In the genomic region with DNA sequence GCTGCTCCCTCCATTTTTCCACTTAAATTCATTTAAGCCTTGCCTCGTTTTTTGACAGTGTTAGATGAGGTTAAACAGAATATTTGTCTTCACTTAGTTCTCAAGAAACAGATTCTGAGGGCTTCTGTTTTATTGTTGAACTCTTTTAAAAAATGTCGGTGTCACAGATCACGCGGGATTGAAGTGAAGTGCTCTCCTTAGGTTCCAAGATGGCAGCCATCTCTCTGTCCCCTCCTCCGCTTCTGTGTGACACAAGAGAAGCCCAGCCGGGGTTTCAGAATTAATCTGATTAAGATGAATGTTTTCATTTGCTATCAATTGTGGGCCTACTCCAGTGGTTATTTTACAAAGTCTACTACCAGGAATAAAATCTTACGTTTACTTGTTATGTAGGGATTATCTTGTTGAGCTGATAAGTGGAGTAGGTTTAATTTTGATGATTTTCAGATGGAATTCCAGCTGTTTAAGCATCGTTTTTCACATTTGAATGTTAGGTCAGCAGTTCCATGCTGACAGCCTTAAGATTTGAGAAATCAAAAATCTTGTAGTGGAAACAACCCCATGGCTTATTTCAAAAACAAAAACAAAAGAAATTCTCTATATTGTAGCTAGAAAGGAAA, we compare ENCODE assay signal across 1 cellular context.
TF ChIP-seq lines count a peak whose summit lies in the region.

No MANE protein-coding gene starts in this region.

TF ChIP-seq in K562, 482 proteins besides CTCF, POLR2A, EP300 and RAD21 (continued from another document and continues in another):
- TF ChIP-seq CBFA2T3 (IDR thresholded peaks at IDR 0.05), result no peak
- TF ChIP-seq HDAC1 (IDR thresholded peaks at IDR 0.05), result no peak
- no peak for TF ChIP-seq NR1H2 (CRISPR knock-in tag; IDR thresholded peaks at IDR 0.05)
- no peak; a peak in 1 of 4 replicates for TF ChIP-seq ARNT (IDR thresholded peaks at IDR 0.05)
- TF ChIP-seq, protein P1, sequence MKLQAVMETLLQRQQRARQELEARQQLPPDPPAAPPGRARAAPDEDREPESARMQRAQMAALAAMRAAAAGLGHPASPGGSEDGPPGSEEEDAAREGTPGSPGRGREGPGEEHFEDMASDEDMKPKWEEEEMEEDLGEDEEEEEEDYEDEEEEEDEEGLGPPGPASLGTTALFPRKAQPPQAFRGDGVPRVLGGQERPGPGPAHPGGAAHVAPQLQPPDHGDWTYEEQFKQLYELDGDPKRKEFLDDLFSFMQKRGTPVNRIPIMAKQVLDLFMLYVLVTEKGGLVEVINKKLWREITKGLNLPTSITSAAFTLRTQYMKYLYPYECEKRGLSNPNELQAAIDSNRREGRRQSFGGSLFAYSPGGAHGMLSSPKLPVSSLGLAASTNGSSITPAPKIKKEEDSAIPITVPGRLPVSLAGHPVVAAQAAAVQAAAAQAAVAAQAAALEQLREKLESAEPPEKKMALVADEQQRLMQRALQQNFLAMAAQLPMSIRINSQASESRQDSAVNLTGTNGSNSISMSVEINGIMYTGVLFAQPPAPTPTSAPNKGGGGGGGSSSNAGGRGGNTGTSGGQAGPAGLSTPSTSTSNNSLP (IDR thresholded peaks at IDR 0.05; ENCODE audit: borderline replicate concordance, low read depth, low read length), result peak; percentile 80; the same call in 1 of the 2 replicates
- TF ChIP-seq CBX8 (IDR thresholded peaks at IDR 0.05; ENCODE audit: borderline replicate concordance, extremely low read depth, low read depth, low read length, poor library complexity, severe bottlenecking), result no peak
- TF ChIP-seq, protein P2, sequence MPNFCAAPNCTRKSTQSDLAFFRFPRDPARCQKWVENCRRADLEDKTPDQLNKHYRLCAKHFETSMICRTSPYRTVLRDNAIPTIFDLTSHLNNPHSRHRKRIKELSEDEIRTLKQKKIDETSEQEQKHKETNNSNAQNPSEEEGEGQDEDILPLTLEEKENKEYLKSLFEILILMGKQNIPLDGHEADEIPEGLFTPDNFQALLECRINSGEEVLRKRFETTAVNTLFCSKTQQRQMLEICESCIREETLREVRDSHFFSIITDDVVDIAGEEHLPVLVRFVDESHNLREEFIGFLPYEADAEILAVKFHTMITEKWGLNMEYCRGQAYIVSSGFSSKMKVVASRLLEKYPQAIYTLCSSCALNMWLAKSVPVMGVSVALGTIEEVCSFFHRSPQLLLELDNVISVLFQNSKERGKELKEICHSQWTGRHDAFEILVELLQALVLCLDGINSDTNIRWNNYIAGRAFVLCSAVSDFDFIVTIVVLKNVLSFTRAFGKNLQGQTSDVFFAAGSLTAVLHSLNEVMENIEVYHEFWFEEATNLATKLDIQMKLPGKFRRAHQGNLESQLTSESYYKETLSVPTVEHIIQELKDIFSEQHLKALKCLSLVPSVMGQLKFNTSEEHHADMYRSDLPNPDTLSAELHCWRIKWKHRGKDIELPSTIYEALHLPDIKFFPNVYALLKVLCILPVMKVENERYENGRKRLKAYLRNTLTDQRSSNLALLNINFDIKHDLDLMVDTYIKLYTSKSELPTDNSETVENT (CRISPR knock-in tag; IDR thresholded peaks at IDR 0.05), result no peak
- no peak for TF ChIP-seq JUNB (CRISPR knock-in tag; conservative IDR thresholded peaks at IDR 0.05)
- 0 out of 2 replicates have a peak, but pooled peaks have one; percentile 11 for TF ChIP-seq ILK (tag; IDR thresholded peaks at IDR 0.05; ENCODE audit: borderline replicate concordance, low read depth)
- TF ChIP-seq, protein P3, sequence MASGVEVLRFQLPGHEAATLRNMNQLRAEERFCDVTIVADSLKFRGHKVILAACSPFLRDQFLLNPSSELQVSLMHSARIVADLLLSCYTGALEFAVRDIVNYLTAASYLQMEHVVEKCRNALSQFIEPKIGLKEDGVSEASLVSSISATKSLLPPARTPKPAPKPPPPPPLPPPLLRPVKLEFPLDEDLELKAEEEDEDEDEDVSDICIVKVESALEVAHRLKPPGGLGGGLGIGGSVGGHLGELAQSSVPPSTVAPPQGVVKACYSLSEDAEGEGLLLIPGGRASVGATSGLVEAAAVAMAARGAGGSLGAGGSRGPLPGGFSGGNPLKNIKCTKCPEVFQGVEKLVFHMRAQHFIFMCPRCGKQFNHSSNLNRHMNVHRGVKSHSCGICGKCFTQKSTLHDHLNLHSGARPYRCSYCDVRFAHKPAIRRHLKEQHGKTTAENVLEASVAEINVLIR (CRISPR knock-in tag; IDR thresholded peaks at IDR 0.05), result no peak
- TF ChIP-seq NCOA6 (IDR thresholded peaks at IDR 0.05), result no peak
- TF ChIP-seq TSC22D4 (tag; IDR thresholded peaks at IDR 0.05), result no peak
- no peak for TF ChIP-seq TGIF2 (CRISPR knock-in tag; IDR thresholded peaks at IDR 0.05)
- no peak for TF ChIP-seq GTF2E2 (tag; IDR thresholded peaks at IDR 0.05)
- no peak for TF ChIP-seq TAF9B (IDR thresholded peaks at IDR 0.05; ENCODE audit: partially characterized antibody)
- TF ChIP-seq, protein P4, sequence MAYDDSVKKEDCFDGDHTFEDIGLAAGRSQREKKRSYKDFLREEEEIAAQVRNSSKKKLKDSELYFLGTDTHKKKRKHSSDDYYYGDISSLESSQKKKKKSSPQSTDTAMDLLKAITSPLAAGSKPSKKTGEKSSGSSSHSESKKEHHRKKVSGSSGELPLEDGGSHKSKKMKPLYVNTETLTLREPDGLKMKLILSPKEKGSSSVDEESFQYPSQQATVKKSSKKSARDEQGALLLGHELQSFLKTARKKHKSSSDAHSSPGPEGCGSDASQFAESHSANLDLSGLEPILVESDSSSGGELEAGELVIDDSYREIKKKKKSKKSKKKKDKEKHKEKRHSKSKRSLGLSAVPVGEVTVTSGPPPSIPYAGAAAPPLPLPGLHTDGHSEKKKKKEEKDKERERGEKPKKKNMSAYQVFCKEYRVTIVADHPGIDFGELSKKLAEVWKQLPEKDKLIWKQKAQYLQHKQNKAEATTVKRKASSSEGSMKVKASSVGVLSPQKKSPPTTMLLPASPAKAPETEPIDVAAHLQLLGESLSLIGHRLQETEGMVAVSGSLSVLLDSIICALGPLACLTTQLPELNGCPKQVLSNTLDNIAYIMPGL (CRISPR knock-in tag; IDR thresholded peaks at IDR 0.05), result no peak
- no peak for TF ChIP-seq TAL1 (IDR thresholded peaks at IDR 0.05)
- TF ChIP-seq, protein P5, sequence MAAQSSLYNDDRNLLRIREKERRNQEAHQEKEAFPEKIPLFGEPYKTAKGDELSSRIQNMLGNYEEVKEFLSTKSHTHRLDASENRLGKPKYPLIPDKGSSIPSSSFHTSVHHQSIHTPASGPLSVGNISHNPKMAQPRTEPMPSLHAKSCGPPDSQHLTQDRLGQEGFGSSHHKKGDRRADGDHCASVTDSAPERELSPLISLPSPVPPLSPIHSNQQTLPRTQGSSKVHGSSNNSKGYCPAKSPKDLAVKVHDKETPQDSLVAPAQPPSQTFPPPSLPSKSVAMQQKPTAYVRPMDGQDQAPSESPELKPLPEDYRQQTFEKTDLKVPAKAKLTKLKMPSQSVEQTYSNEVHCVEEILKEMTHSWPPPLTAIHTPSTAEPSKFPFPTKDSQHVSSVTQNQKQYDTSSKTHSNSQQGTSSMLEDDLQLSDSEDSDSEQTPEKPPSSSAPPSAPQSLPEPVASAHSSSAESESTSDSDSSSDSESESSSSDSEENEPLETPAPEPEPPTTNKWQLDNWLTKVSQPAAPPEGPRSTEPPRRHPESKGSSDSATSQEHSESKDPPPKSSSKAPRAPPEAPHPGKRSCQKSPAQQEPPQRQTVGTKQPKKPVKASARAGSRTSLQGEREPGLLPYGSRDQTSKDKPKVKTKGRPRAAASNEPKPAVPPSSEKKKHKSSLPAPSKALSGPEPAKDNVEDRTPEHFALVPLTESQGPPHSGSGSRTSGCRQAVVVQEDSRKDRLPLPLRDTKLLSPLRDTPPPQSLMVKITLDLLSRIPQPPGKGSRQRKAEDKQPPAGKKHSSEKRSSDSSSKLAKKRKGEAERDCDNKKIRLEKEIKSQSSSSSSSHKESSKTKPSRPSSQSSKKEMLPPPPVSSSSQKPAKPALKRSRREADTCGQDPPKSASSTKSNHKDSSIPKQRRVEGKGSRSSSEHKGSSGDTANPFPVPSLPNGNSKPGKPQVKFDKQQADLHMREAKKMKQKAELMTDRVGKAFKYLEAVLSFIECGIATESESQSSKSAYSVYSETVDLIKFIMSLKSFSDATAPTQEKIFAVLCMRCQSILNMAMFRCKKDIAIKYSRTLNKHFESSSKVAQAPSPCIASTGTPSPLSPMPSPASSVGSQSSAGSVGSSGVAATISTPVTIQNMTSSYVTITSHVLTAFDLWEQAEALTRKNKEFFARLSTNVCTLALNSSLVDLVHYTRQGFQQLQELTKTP (IDR thresholded peaks at IDR 0.05; ENCODE audit: low read depth in 1 of 2, partially characterized antibody in 2 of 2), result peak; percentile 35 to 39
- TF ChIP-seq, protein P6, sequence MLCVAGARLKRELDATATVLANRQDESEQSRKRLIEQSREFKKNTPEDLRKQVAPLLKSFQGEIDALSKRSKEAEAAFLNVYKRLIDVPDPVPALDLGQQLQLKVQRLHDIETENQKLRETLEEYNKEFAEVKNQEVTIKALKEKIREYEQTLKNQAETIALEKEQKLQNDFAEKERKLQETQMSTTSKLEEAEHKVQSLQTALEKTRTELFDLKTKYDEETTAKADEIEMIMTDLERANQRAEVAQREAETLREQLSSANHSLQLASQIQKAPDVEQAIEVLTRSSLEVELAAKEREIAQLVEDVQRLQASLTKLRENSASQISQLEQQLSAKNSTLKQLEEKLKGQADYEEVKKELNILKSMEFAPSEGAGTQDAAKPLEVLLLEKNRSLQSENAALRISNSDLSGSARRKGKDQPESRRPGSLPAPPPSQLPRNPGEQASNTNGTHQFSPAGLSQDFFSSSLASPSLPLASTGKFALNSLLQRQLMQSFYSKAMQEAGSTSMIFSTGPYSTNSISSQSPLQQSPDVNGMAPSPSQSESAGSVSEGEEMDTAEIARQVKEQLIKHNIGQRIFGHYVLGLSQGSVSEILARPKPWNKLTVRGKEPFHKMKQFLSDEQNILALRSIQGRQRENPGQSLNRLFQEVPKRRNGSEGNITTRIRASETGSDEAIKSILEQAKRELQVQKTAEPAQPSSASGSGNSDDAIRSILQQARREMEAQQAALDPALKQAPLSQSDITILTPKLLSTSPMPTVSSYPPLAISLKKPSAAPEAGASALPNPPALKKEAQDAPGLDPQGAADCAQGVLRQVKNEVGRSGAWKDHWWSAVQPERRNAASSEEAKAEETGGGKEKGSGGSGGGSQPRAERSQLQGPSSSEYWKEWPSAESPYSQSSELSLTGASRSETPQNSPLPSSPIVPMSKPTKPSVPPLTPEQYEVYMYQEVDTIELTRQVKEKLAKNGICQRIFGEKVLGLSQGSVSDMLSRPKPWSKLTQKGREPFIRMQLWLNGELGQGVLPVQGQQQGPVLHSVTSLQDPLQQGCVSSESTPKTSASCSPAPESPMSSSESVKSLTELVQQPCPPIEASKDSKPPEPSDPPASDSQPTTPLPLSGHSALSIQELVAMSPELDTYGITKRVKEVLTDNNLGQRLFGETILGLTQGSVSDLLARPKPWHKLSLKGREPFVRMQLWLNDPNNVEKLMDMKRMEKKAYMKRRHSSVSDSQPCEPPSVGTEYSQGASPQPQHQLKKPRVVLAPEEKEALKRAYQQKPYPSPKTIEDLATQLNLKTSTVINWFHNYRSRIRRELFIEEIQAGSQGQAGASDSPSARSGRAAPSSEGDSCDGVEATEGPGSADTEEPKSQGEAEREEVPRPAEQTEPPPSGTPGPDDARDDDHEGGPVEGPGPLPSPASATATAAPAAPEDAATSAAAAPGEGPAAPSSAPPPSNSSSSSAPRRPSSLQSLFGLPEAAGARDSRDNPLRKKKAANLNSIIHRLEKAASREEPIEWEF (CRISPR knock-in tag; IDR thresholded peaks at IDR 0.05), result peak; percentile 55; the same call in 1 of the 2 replicates
- TF ChIP-seq ZNF217 (CRISPR knock-in tag; IDR thresholded peaks at IDR 0.05), result no peak
- peak; percentile 48; the same call in 1 of the 2 replicates for TF ChIP-seq ZNF766 (CRISPR knock-in tag; conservative IDR thresholded peaks at IDR 0.05)
- TF ChIP-seq, protein P7, sequence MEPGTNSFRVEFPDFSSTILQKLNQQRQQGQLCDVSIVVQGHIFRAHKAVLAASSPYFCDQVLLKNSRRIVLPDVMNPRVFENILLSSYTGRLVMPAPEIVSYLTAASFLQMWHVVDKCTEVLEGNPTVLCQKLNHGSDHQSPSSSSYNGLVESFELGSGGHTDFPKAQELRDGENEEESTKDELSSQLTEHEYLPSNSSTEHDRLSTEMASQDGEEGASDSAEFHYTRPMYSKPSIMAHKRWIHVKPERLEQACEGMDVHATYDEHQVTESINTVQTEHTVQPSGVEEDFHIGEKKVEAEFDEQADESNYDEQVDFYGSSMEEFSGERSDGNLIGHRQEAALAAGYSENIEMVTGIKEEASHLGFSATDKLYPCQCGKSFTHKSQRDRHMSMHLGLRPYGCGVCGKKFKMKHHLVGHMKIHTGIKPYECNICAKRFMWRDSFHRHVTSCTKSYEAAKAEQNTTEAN (CRISPR knock-in tag; IDR thresholded peaks at IDR 0.05), result no peak
- TF ChIP-seq SP2 (IDR thresholded peaks at IDR 0.05; ENCODE audit: extremely low read depth, low read depth, low read length, poor library complexity, severe bottlenecking), result no peak
- TF ChIP-seq TBP (optimal IDR thresholded peaks at IDR 0.05; ENCODE audit: low read depth, low read length), result peak; percentile 54
- TF ChIP-seq ZNF583 (CRISPR knock-in tag; IDR thresholded peaks at IDR 0.05), result no peak
- no peak for TF ChIP-seq FUS (optimal IDR thresholded peaks at IDR 0.05; ENCODE audit: low read depth, low read length)
- TF ChIP-seq LCOR (CRISPR knock-in tag; IDR thresholded peaks at IDR 0.05), result no peak
- TF ChIP-seq, protein P8, sequence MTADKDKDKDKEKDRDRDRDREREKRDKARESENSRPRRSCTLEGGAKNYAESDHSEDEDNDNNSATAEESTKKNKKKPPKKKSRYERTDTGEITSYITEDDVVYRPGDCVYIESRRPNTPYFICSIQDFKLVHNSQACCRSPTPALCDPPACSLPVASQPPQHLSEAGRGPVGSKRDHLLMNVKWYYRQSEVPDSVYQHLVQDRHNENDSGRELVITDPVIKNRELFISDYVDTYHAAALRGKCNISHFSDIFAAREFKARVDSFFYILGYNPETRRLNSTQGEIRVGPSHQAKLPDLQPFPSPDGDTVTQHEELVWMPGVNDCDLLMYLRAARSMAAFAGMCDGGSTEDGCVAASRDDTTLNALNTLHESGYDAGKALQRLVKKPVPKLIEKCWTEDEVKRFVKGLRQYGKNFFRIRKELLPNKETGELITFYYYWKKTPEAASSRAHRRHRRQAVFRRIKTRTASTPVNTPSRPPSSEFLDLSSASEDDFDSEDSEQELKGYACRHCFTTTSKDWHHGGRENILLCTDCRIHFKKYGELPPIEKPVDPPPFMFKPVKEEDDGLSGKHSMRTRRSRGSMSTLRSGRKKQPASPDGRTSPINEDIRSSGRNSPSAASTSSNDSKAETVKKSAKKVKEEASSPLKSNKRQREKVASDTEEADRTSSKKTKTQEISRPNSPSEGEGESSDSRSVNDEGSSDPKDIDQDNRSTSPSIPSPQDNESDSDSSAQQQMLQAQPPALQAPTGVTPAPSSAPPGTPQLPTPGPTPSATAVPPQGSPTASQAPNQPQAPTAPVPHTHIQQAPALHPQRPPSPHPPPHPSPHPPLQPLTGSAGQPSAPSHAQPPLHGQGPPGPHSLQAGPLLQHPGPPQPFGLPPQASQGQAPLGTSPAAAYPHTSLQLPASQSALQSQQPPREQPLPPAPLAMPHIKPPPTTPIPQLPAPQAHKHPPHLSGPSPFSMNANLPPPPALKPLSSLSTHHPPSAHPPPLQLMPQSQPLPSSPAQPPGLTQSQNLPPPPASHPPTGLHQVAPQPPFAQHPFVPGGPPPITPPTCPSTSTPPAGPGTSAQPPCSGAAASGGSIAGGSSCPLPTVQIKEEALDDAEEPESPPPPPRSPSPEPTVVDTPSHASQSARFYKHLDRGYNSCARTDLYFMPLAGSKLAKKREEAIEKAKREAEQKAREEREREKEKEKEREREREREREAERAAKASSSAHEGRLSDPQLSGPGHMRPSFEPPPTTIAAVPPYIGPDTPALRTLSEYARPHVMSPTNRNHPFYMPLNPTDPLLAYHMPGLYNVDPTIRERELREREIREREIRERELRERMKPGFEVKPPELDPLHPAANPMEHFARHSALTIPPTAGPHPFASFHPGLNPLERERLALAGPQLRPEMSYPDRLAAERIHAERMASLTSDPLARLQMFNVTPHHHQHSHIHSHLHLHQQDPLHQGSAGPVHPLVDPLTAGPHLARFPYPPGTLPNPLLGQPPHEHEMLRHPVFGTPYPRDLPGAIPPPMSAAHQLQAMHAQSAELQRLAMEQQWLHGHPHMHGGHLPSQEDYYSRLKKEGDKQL (CRISPR knock-in tag; IDR thresholded peaks at IDR 0.05; ENCODE audit: borderline replicate concordance), result no peak
